In the genomic region with DNA sequence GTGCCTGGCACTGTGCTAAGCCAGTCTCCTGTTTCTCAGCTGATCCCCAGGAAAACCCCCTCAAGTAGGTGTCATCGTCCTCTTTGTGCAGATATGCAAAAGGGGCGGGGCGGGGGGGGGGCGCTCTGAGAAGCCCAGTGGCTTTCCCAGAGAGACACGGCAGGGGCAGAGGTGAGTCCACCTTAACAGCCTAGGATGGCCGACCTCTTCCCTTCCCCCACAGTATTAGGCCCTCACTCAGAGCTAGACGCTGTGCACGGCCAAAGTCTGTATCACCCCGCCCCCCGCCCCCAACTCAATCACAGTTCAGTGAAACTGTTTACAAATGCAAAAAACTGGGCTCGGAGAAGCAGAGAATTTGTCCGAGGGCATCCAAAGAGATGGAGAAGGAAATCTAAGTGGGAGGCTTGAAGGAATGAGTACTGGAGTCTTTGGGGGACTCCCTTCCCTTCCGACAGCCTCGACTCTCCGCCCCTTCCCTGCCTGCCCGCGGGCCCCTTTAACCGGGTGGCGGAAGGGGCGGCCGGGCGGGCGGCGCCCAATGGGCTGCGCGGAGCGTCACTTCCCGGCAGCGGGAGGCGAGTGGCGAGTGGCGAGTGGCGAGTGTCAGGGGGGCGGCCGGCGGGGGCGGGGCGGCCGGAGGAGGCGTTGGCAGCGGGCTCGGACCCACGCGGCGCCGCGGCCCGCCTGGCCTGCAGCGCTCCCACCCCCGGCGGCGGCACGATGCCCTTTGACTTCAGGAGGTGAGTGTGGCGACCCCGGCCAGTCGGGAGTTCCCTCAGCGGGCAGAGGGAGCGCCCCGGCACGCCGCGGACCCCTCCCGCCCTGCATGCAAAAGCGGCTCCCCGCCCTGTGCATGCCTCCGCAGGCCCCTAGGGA, we compare ENCODE assay signal across 8 cellular contexts. TPM values are rescaled to one million over a fixed set of nuclear protein-coding genes. Genes with fewer than 3 reads are reported as not detected.
DNase-seq lines count a peak whose midpoint lies in the region; ATAC-seq and TF ChIP-seq lines count a peak whose summit lies in the region.

A gene with protein sequence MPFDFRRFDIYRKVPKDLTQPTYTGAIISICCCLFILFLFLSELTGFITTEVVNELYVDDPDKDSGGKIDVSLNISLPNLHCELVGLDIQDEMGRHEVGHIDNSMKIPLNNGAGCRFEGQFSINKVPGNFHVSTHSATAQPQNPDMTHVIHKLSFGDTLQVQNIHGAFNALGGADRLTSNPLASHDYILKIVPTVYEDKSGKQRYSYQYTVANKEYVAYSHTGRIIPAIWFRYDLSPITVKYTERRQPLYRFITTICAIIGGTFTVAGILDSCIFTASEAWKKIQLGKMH (plus strand): TSS at position 561 of the 879 bp plus-strand sequence. CDS start 163 bp downstream, at position 724.

- H3K9me3 ChIP-seq in HUES6 (ENCODE audit: control insufficient read depth, insufficient read depth, low read depth, low read length): no peaks in the 10 kb centered on the region
- no peaks in the 10 kb centered on the region for H3K9me3 ChIP-seq in neural cell (ENCODE audit: low read length)

- ATAC-seq in GM21423 (IDR thresholded peaks at IDR 0.05; ENCODE audit: unreplicated experiment): peak; percentile 66
- ATAC-seq in foreskin keratinocyte: peak; percentile 74

- H3K27me3 ChIP-seq in HUES6 (ENCODE audit: control insufficient read depth, insufficient read depth, low read length): no peaks in the 10 kb centered on the region
- H3K27me3 ChIP-seq in foreskin keratinocyte: no peaks in the 10 kb centered on the region
- H3K27me3 ChIP-seq in neural cell (ENCODE audit: insufficient read depth, low read depth, low read length): no peaks in the 10 kb centered on the region

- H2AFZ ChIP-seq in neural cell (ENCODE audit: low read depth, low read length): peak within 1 kb of the TSS; percentile 45

- no peak for TF ChIP-seq RAD21 in neural cell (conservative IDR thresholded peaks at IDR 0.05)

- no peak for TF ChIP-seq EP300 in neural cell (conservative IDR thresholded peaks at IDR 0.05; ENCODE audit: poor library complexity, severe bottlenecking)

- peaks cover 13% of the 10 kb centered on the region for H3K36me3 ChIP-seq in HUES6 (ENCODE audit: control insufficient read depth, insufficient read depth, low read length)
- no peaks in the 10 kb centered on the region for H3K36me3 ChIP-seq in neural cell (ENCODE audit: insufficient read depth, low read length)

- H3K4me3 ChIP-seq in HUES6 (ENCODE audit: low read depth, low read length) (peak within 1 kb of the TSS; percentile 97), neural cell (ENCODE audit: low read length) (peak within 1 kb of the TSS; percentile 88)

- H3K27ac ChIP-seq in HUES6 (ENCODE audit: low read depth, low read length): peak within 1 kb of the TSS; percentile 73; the same call in 1 of the 2 replicates
- H3K27ac ChIP-seq in foreskin keratinocyte: peak within 1 kb of the TSS; percentile 83
- peak within 1 kb of the TSS; percentile 45 for H3K27ac ChIP-seq in neural cell (ENCODE audit: low read length)

- no peaks in the 10 kb centered on the region for H3F3A ChIP-seq in neural cell (ENCODE audit: insufficient read depth, low read length, poor library complexity, severe bottlenecking)

- TF ChIP-seq CTCF in foreskin keratinocyte (conservative IDR thresholded peaks at IDR 0.05) (no peak), neural cell (IDR thresholded peaks at IDR 0.05; ENCODE audit: poor library complexity, severe bottlenecking) (no peak), subcutaneous adipose tissue (IDR thresholded peaks at IDR 0.05; ENCODE audit: low read depth) (no peak)

- H3K9me2 ChIP-seq in neural cell (ENCODE audit: insufficient read depth, low read length): no peaks in the 10 kb centered on the region

- H3K79me2 ChIP-seq in neural cell (replicated peaks; ENCODE audit: insufficient read depth, low read length): peaks cover 24% of the 10 kb centered on the region

- H3K4me1 ChIP-seq in HUES6 (ENCODE audit: control insufficient read depth, insufficient read depth, low read length) (peaks cover 28% of the 10 kb centered on the region), foreskin keratinocyte (no peaks in the 10 kb centered on the region)

- DNase-seq in DMS114 treated with DMSO at 0.1 percent for 48 hours (lab: John Stamatoyannopoulos, UW; ENCODE audit: unreplicated experiment) (peak; percentile 70), SHP77 treated with DMSO at 0.1 percent for 48 hours (lab: John Stamatoyannopoulos, UW) (peak; percentile 20), foreskin keratinocyte (peak in 1 of 2 donors; percentile 35)
- peak; percentile 56 for DNase-seq in activated gamma-delta T cell treated with anti-CD3 and anti-CD28 coated beads, Interleukin-2, amount 50 U/mL, for 16 hours (ENCODE audit: low read depth)

- H3K9ac ChIP-seq in HUES6 (ENCODE audit: low read length): peak within 1 kb of the TSS; percentile 76
- H3K9ac ChIP-seq in neural cell (ENCODE audit: low read length): peak within 1 kb of the TSS; percentile 82

- H3K4me2 ChIP-seq in neural cell (ENCODE audit: low read length): peak within 1 kb of the TSS; percentile 88

- no peaks in the 10 kb centered on the region for H4K20me1 ChIP-seq in neural cell (ENCODE audit: insufficient read depth)

TF ChIP-seq in neural cell, 6 proteins besides CTCF, POLR2A, EP300 and RAD21:
- TF ChIP-seq, protein P1, sequence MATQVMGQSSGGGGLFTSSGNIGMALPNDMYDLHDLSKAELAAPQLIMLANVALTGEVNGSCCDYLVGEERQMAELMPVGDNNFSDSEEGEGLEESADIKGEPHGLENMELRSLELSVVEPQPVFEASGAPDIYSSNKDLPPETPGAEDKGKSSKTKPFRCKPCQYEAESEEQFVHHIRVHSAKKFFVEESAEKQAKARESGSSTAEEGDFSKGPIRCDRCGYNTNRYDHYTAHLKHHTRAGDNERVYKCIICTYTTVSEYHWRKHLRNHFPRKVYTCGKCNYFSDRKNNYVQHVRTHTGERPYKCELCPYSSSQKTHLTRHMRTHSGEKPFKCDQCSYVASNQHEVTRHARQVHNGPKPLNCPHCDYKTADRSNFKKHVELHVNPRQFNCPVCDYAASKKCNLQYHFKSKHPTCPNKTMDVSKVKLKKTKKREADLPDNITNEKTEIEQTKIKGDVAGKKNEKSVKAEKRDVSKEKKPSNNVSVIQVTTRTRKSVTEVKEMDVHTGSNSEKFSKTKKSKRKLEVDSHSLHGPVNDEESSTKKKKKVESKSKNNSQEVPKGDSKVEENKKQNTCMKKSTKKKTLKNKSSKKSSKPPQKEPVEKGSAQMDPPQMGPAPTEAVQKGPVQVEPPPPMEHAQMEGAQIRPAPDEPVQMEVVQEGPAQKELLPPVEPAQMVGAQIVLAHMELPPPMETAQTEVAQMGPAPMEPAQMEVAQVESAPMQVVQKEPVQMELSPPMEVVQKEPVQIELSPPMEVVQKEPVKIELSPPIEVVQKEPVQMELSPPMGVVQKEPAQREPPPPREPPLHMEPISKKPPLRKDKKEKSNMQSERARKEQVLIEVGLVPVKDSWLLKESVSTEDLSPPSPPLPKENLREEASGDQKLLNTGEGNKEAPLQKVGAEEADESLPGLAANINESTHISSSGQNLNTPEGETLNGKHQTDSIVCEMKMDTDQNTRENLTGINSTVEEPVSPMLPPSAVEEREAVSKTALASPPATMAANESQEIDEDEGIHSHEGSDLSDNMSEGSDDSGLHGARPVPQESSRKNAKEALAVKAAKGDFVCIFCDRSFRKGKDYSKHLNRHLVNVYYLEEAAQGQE (IDR thresholded peaks at IDR 0.05; ENCODE audit: borderline replicate concordance): peak; percentile 26
- peak; percentile 35 for TF ChIP-seq TAF1 (IDR thresholded peaks at IDR 0.05; ENCODE audit: low read depth)
- TF ChIP-seq MXI1 (conservative IDR thresholded peaks at IDR 0.05; ENCODE audit: poor library complexity, severe bottlenecking): no peak

RNA-seq across cellular contexts. Expression of the gene that starts here (rescaled TPM):
- total RNA-seq in foreskin keratinocyte: 86.8 and 90.9 TPM in 2 replicates
- 54.3 and 61.3 TPM in 2 replicates for polyA plus RNA-seq in foreskin keratinocyte
- 59.1 and 69.4 TPM in 2 replicates for polyA plus RNA-seq in neural cell
- polyA minus RNA-seq in neural cell: 54.3 and 58.1 TPM in 2 replicates
- 100 to 1,000 TPM in 3 of 4 donors, 10 to 100 TPM in 1; 94.0 to 165 (median 126) TPM for total RNA-seq in subcutaneous adipose tissue
